Comparison of ENCODE assay signal across 11 cellular contexts in the genomic region with DNA sequence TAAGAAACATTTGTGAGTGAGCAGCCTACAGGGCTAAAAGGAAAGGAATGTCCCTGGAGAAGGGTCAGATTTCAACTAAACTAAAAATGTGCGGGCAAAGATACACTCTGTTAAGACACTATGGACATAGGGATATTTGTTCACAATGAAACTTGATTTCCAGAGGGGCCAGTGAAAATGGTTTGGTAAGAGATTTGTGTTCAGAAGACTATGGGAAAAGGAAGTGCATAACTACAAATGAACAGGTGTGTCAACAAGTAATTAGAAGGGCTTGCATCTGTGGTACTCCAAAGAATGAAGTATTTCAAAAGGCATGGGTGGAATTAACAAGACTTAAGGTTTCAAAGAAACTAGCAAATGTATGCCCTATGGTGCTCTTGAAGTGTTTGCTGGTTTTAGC.
"Had no signal": no experiment of that assay in that cellular context is flagged by ENCODE, and none has a peak within 500 bp of the region (broad histone marks: within the 10 kb centered on the region; RNA-seq: fewer than 3 reads in every experiment).

No MANE protein-coding gene starts in this region.

- DNase-seq: activated CD4-positive, alpha-beta T cell treated with anti-CD3 and anti-CD28 coated beads, Interleukin-2, amount 50 U/mL, for 4 hours; activated effector memory CD4-positive, alpha-beta T cell treated with anti-CD3 and anti-CD28 coated beads, Interleukin-2, amount 50 U/mL, for 16 hours; activated T-cell treated with anti-CD3 and anti-CD28 coated beads, Interleukin-2, amount 50 U/mL, for 1 hour; amygdala; cerebellar nuclear complex; dermis blood vessel endothelial cell; retina; thyroid gland had no signal

- H3K79me2 ChIP-seq: parathyroid adenoma had no signal

- H3K27me3 ChIP-seq: neural progenitor cell, thyroid gland had no signal

- H3K4me3 ChIP-seq: neural progenitor cell, skin epidermis, thyroid gland had no signal

- H2AFZ ChIP-seq: neural progenitor cell, parathyroid adenoma had no signal

- H3K36me3 ChIP-seq: neural progenitor cell, thyroid gland had no signal

- H3K27ac ChIP-seq: neural progenitor cell, parathyroid adenoma, skin epidermis, thyroid gland had no signal

- H3K9ac ChIP-seq: neural progenitor cell, parathyroid adenoma had no signal

- H3K4me1 ChIP-seq: neural progenitor cell, parathyroid adenoma had no signal

- H3K4me2 ChIP-seq: neural progenitor cell had no signal

- H3K9me3 ChIP-seq: thyroid gland had no signal
